In the genomic region with DNA sequence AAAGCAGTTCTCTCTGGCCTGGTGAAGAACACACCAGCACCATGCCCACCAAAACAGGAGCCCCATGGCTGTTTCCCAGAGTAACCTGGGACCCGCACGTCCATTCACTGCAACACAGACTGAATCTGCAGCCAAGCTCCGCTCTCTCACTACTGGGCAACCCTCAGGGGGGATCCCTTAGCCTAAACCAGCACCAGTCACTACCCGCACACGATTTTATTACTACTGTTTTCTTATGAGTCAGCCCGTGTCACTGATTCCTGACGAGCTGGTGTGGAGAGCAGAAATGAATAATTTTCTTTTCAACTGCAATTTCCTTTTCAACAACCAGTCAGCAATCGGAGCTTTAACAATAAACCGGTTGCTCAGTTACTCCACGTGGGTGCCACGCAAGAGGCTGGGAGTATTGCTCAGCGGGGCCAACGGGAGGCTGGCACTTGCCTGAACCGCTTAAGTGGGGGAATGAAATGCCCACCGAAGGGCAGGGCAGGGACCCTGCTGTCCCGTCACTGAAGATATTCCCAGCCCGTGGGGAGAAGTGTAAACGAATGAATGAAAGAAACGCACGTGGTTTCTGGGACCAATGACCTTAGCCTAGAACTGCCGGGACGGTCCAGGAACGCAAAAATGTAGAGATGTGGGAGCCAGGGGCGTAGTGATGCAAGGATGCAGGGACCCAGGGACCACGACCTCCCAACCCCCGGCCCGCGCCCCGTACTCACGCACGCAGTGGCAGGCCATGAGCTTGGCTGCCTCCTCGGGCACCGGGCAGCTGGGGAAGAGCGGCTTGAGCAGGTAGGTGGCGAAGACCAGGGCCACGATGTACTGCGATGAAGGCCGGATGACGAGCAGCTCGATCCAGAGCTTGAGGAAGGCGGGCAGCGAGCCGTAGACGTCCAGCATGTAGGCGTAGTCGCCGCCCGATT, we compare ENCODE assay signal across 1 cellular context.
TF ChIP-seq lines count a peak whose summit lies in the region.

No MANE protein-coding gene starts in this region.

TF ChIP-seq in GM12878, 131 proteins besides CTCF, POLR2A, EP300 and RAD21:
- TF ChIP-seq, protein P1, sequence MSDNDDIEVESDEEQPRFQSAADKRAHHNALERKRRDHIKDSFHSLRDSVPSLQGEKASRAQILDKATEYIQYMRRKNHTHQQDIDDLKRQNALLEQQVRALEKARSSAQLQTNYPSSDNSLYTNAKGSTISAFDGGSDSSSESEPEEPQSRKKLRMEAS (IDR thresholded peaks at IDR 0.05; ENCODE audit: low read depth, low read length) = peak; percentile 21; the same call in 1 of the 2 replicates
- TF ChIP-seq BHLHE40 (IDR thresholded peaks at IDR 0.05; ENCODE audit: borderline replicate concordance in 1 of 2, low read depth in 2 of 2, low read length in 1 of 2) = peak in 1 of 2 experiments; percentile 21; a peak in 1 of 4 replicates
- TF ChIP-seq MXI1 (IDR thresholded peaks at IDR 0.05; ENCODE audit: low read depth, low read length) = peak; percentile 81; the same call in 1 of the 2 replicates
- TF ChIP-seq, protein P2, sequence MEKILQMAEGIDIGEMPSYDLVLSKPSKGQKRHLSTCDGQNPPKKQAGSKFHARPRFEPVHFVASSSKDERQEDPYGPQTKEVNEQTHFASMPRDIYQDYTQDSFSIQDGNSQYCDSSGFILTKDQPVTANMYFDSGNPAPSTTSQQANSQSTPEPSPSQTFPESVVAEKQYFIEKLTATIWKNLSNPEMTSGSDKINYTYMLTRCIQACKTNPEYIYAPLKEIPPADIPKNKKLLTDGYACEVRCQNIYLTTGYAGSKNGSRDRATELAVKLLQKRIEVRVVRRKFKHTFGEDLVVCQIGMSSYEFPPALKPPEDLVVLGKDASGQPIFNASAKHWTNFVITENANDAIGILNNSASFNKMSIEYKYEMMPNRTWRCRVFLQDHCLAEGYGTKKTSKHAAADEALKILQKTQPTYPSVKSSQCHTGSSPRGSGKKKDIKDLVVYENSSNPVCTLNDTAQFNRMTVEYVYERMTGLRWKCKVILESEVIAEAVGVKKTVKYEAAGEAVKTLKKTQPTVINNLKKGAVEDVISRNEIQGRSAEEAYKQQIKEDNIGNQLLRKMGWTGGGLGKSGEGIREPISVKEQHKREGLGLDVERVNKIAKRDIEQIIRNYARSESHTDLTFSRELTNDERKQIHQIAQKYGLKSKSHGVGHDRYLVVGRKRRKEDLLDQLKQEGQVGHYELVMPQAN (conservative IDR thresholded peaks at IDR 0.05) = peak; percentile 58; the same call in 1 of the 2 replicates
